Comparison of ENCODE assay signal across 6 cellular contexts in the genomic region with DNA sequence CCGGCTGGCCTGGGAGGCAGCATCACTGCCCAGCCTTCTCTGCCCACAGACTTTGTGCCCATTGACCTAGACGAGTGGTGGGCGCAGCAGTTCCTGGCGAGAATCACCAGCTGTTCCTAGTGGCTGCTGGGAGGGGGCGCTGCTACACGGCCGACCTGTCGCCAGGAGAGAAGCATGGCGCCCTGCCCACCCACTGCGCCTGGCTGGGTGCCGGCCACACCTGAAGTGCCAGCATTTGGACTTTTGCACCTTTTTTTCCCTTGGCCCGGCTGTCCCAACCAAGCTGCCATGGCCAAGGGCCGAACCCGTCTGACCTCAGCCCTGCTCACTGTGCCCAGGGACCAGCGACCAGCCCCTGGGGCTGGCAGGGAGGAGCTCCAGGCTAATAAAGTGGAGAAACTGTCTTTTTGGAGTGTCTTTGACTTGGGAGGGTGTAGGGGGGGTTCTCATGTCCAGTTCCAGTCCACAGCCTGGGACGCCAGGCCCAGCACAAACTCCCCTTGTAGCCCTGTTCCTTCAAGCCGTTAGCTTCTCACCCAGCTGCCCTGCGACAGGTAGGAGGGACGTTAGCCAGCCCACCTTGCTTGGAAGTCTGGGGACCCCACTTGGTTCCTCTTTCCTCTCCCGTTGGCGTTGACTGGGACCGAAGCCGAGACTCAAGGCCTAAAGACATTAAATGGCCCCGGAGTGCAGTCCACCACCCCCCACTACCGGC.
DNase-seq lines count a peak whose midpoint lies in the region.

No MANE protein-coding gene starts in this region.

- DNase-seq in NCI-H510A treated with DMSO at 0.1 percent for 48 hours (lab: John Stamatoyannopoulos, UW) = peak; percentile 55
- DNase-seq in NCI-H510A (lab: John Stamatoyannopoulos, UW) = no peak
- no peak for DNase-seq in SK-N-MC (ENCODE audit: low read depth, low spot score)
- peak; percentile 34 for DNase-seq in fibroblast of gingiva (ENCODE audit: low read depth)
- peak; percentile 57 for DNase-seq in stimulated activated CD4-positive, alpha-beta T cell treated with anti-CD3 and anti-CD28 coated beads, Interleukin-4, amount 100 ng/mL, for 24 hours
- DNase-seq in dedifferentiated amniotic fluid mesenchymal stem cell (ENCODE audit: extremely low spot score) = no peak

- peak overlapping the region; percentile 96 for H3K9ac ChIP-seq in SK-N-MC (ENCODE audit: insufficient read length)

- no peaks in the 10 kb centered on the region for H3K9me3 ChIP-seq in SK-N-MC (ENCODE audit: low read depth, low read length)

- H3K27ac ChIP-seq in SK-N-MC = peak overlapping the region; percentile 86

- peak overlapping the region; percentile 91 for H3K4me3 ChIP-seq in SK-N-MC

- no peaks in the 10 kb centered on the region for H3K36me3 ChIP-seq in SK-N-MC (ENCODE audit: insufficient read depth, low read length)

Comparison
In these comparisons a context has a peak if more than half of its experiments do, and no peak if none do; other contexts are left out.
1. DNase-seq: peak in NCI-H510A treated with DMSO at 0.1 percent for 48 hours (single experiment), fibroblast of gingiva (single experiment) and stimulated activated CD4-positive, alpha-beta T cell treated with anti-CD3 and anti-CD28 coated beads, Interleukin-4, amount 100 ng/mL, for 24 hours (single experiment); none in NCI-H510A (single experiment), SK-N-MC (single experiment) and dedifferentiated amniotic fluid mesenchymal stem cell (single experiment).